ENCODE assay signal across 26 cellular contexts in the genomic region with DNA sequence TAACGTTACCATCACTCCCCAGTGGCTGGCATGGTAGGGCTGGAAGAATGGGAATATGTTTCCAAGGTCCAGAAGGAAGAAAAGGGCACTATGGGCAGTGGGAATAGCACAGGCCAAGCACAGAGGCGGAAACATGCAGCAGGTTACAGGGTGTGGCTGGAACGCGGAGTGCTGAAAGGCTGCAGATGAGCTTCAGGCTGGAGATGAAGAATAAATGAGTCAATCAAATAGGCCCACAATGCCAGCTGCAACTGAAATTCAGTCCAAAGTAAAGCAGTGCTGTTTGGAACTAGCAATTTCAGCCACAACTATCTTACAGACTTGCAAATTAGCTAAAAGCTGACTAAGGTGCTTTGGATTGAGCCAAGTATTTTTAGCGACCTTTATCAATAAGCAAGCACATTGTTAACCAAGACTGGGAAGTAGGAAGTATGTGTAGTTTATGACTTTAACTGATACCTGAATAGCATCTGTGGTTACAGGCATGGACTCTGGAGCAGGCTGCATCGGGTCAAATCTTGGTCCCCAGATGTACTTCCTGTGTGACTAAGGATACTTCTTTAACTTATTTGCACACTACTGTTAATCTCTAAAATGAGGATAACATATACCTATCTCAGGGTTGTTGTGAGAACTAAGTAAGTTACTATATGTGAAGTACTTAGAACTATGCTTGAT.
A peak's percentile ranks its signal among the peaks of the same experiment; 100 is the strongest.
DNase-seq lines count a peak whose midpoint lies in the region; ATAC-seq and TF ChIP-seq lines count a peak whose summit lies in the region.
"Had no signal": no experiment of that assay in that cellular context is flagged by ENCODE, and none has a peak within 500 bp of the region (broad histone marks: within the 10 kb centered on the region; RNA-seq: fewer than 3 reads in every experiment).

No MANE protein-coding gene starts in this region.

- TF ChIP-seq CTCF in HCT116 (IDR thresholded peaks at IDR 0.05 in 2 of 3, conservative IDR thresholded peaks at IDR 0.05 in 1 of 3; ENCODE audit: borderline replicate concordance in 1 of 3, insufficient read depth in 1 of 3, low read depth in 2 of 3, low read length in 2 of 3): no peak
- TF ChIP-seq CTCF in mammary epithelial cell (conservative IDR thresholded peaks at IDR 0.05 in 1 of 2, IDR thresholded peaks at IDR 0.05 in 1 of 2; ENCODE audit: extremely low read depth in 1 of 2, insufficient read depth in 1 of 2, low read depth in 1 of 2, low read length in 2 of 2): no peak
- TF ChIP-seq CTCF in mucosa of descending colon (IDR thresholded peaks at IDR 0.05): no peak
- TF ChIP-seq CTCF in tibial artery (IDR thresholded peaks at IDR 0.05): no peak
- TF ChIP-seq CTCF in CD8-positive, alpha-beta T cell (IDR thresholded peaks at IDR 0.05): no peak

- H2AFZ ChIP-seq in HCT116 (ENCODE audit: low read depth, low read length, poor library complexity, severe bottlenecking) (peak overlapping the region; percentile 26), mammary epithelial cell (ENCODE audit: low read depth, low read length) (peak overlapping the region; percentile 33)

- H3K4me3 ChIP-seq in HCT116 (replicated peaks in 1 of 2; ENCODE audit: low read depth in 1 of 2, low read length in 2 of 2): no peak overlapping the region
- H3K4me3 ChIP-seq in mammary epithelial cell (replicated peaks in 1 of 3; ENCODE audit: insufficient read depth in 1 of 3, low read depth in 2 of 3, low read length in 3 of 3): no peak overlapping the region
- no peak overlapping the region for H3K4me3 ChIP-seq in mucosa of descending colon
- no peak overlapping the region for H3K4me3 ChIP-seq in tibial artery
- H3K4me3 ChIP-seq in CD8-positive, alpha-beta T cell (ENCODE audit: low read depth, low read length): no peak overlapping the region
- H3K4me3 ChIP-seq: lower lobe of right lung, pancreas, right atrium auricular region had no signal

- CTCF ChIA-PET in HCT116 (lab: Charles Lee) (no interaction called here), mammary epithelial cell (lab: Charles Lee; ENCODE audit: low non-redundant PET) (interaction anchor here (0.5 kb wide), 1 partner anchor 565 kb away, joined by 3 read pairs; no protein-coding TSS in a partner anchor)
- CTCF ChIA-PET in CD8-positive, alpha-beta T cell (lab: Charles Lee): no interaction called here

- no peak overlapping the region for H3K4me3 Mint-ChIP-seq in CD8-positive, alpha-beta T cell
- H3K4me3 Mint-ChIP-seq: activated T-cell treated with anti-CD3 and anti-CD28 coated beads, Interleukin-2, amount 50 U/mL, for 24 hours; central memory CD8-positive, alpha-beta T cell; nephron; T-helper 1 cell treated with Interleukin-12 subunit alpha and Interleukin-12 subunit beta and Interleukin-4 antibody, amounts not matched to agents 30 μg/mL and 1 μg/mL, for 36 hours had no signal

- no peaks in the 10 kb centered on the region for H3K9me3 Mint-ChIP-seq in CD8-positive, alpha-beta T cell
- H3K9me3 Mint-ChIP-seq: activated T-cell treated with anti-CD3 and anti-CD28 coated beads, Interleukin-2, amount 50 U/mL, for 24 hours; central memory CD8-positive, alpha-beta T cell; nephron; T-helper 1 cell treated with Interleukin-12 subunit alpha and Interleukin-12 subunit beta and Interleukin-4 antibody, amounts not matched to agents 30 μg/mL and 1 μg/mL, for 36 hours had no signal

- H3K9ac ChIP-seq in HCT116 (ENCODE audit: low read length) (no peak overlapping the region), mammary epithelial cell (ENCODE audit: insufficient read depth, low read length) (no peak overlapping the region)
- H3K9ac ChIP-seq: SK-N-SH had no signal

- POLR2A ChIA-PET in HCT116 (lab: Charles Lee): no interaction called here
- POLR2A ChIA-PET in CD8-positive, alpha-beta T cell (lab: Charles Lee): no interaction called here

- dilution Hi-C loops in mammary epithelial cell (cut with HindIII; ENCODE audit: low sequenced_read_pairs): no loop called here

- WGBS in mammary epithelial cell (ENCODE audit: low coverage, missing lambda C conversion rate): 52% methylated on average over 6 of the region's 6 CpGs

- peaks cover under 1% of the 10 kb centered on the region for H3K27me3 Mint-ChIP-seq in CD8-positive, alpha-beta T cell (ENCODE audit: low read depth)
- H3K27me3 Mint-ChIP-seq: activated T-cell treated with anti-CD3 and anti-CD28 coated beads, Interleukin-2, amount 50 U/mL, for 24 hours; central memory CD8-positive, alpha-beta T cell had no signal

- no peak for ATAC-seq in HCT116
- peak; percentile 92 for ATAC-seq in mucosa of descending colon
- no peak for ATAC-seq in CD8-positive, alpha-beta T cell
- ATAC-seq: lower lobe of right lung had no signal

- no peak overlapping the region for H3K27ac Mint-ChIP-seq in CD8-positive, alpha-beta T cell
- H3K27ac Mint-ChIP-seq: activated T-cell treated with anti-CD3 and anti-CD28 coated beads, Interleukin-2, amount 50 U/mL, for 24 hours; nephron; T-helper 1 cell treated with Interleukin-12 subunit alpha and Interleukin-12 subunit beta and Interleukin-4 antibody, amounts not matched to agents 30 μg/mL and 1 μg/mL, for 36 hours had no signal

- RAD21 ChIA-PET in HCT116 (lab: Charles Lee; ENCODE audit: low non-redundant PET in 1 of 2, low total read pairs in 2 of 2, uncharacterized antibody in 2 of 2, unreplicated experiment in 2 of 2): no interaction called here

- H3K9me3 ChIP-seq in HCT116 (ENCODE audit: control insufficient read depth in 1 of 2, insufficient read depth in 1 of 2, low read depth in 1 of 2, low read length in 2 of 2): no peaks in the 10 kb centered on the region
- no peaks in the 10 kb centered on the region for H3K9me3 ChIP-seq in mammary epithelial cell (replicated peaks; ENCODE audit: insufficient read depth, low read length)
- no peaks in the 10 kb centered on the region for H3K9me3 ChIP-seq in mucosa of descending colon
- peaks cover 0 to 6% (median 0%) of the 10 kb centered on the region in 3 donors for H3K9me3 ChIP-seq in tibial artery
- no peaks in the 10 kb centered on the region for H3K9me3 ChIP-seq in CD8-positive, alpha-beta T cell (ENCODE audit: low read length)
- H3K9me3 ChIP-seq: lower lobe of right lung, pancreas, right atrium auricular region, SK-N-SH had no signal

- no peaks in the 10 kb centered on the region for H3K9me2 ChIP-seq in HCT116 (ENCODE audit: insufficient read depth)
- H3K9me2 ChIP-seq: SK-N-SH had no signal

- H3K79me2 ChIP-seq in HCT116 (ENCODE audit: insufficient read depth, low read length) (no peaks in the 10 kb centered on the region), mammary epithelial cell (ENCODE audit: insufficient read depth, low read length) (no peaks in the 10 kb centered on the region)

- no peak overlapping the region for H3K27ac ChIP-seq in HCT116 (ENCODE audit: low read depth, low read length)
- peak overlapping the region; percentile 70 for H3K27ac ChIP-seq in mammary epithelial cell (ENCODE audit: insufficient read depth, low read depth, low read length)
- no peak overlapping the region for H3K27ac ChIP-seq in tibial artery
- no peak overlapping the region for H3K27ac ChIP-seq in CD8-positive, alpha-beta T cell (ENCODE audit: low read depth, low read length)
- H3K27ac ChIP-seq: lower lobe of right lung, pancreas, right atrium auricular region had no signal

- H3K4me1 ChIP-seq in HCT116 (ENCODE audit: control insufficient read depth in 1 of 2, insufficient read depth in 2 of 2, low read length in 2 of 2) (peaks cover 3 to 26% of the 10 kb centered on the region in 2 experiments; a peak in 2 of 4 replicates), mammary epithelial cell (ENCODE audit: insufficient read depth, low read length) (peaks cover 50% of the 10 kb centered on the region), mucosa of descending colon (ENCODE audit: low read depth) (peaks cover 8% of the 10 kb centered on the region), tibial artery (no peaks in the 10 kb centered on the region)
- H3K4me1 ChIP-seq in CD8-positive, alpha-beta T cell (ENCODE audit: insufficient read depth, low read length): no peaks in the 10 kb centered on the region
- H3K4me1 ChIP-seq: lower lobe of right lung, pancreas, right atrium auricular region had no signal

- no peaks in the 10 kb centered on the region for H3K36me3 Mint-ChIP-seq in CD8-positive, alpha-beta T cell

- H3K4me1 Mint-ChIP-seq in CD8-positive, alpha-beta T cell (ENCODE audit: low read depth): no peaks in the 10 kb centered on the region
- H3K4me1 Mint-ChIP-seq: central memory CD8-positive, alpha-beta T cell had no signal

- H4K20me1 ChIP-seq in HCT116 (ENCODE audit: insufficient read depth) (no peaks in the 10 kb centered on the region), mammary epithelial cell (ENCODE audit: insufficient read depth, low read length) (no peaks in the 10 kb centered on the region)

- H3K4me2 ChIP-seq in HCT116 (ENCODE audit: low read length): peak overlapping the region; percentile 32
- H3K4me2 ChIP-seq in mammary epithelial cell (ENCODE audit: insufficient read depth, low read depth, low read length): peak overlapping the region; percentile 69
- H3K4me2 ChIP-seq: SK-N-SH had no signal

- no peaks in the 10 kb centered on the region for H3K27me3 ChIP-seq in HCT116 (ENCODE audit: insufficient read depth, low read length)
- no peaks in the 10 kb centered on the region for H3K27me3 ChIP-seq in mammary epithelial cell (ENCODE audit: insufficient read depth, low read length)
- no peaks in the 10 kb centered on the region for H3K27me3 ChIP-seq in tibial artery
- no peaks in the 10 kb centered on the region for H3K27me3 ChIP-seq in CD8-positive, alpha-beta T cell (ENCODE audit: insufficient read depth, low read length)
- H3K27me3 ChIP-seq: pancreas, right atrium auricular region had no signal

- H3K36me3 ChIP-seq in HCT116 (ENCODE audit: control insufficient read depth in 1 of 2, insufficient read depth in 2 of 2, low read length in 2 of 2) (no peaks in the 10 kb centered on the region), mammary epithelial cell (ENCODE audit: insufficient read depth, low read length) (no peaks in the 10 kb centered on the region), mucosa of descending colon (ENCODE audit: low read depth) (no peaks in the 10 kb centered on the region), tibial artery (no peaks in the 10 kb centered on the region)
- H3K36me3 ChIP-seq in CD8-positive, alpha-beta T cell (ENCODE audit: insufficient read depth, low read length): no peaks in the 10 kb centered on the region
- H3K36me3 ChIP-seq: lower lobe of right lung, pancreas, right atrium auricular region had no signal

- in situ Hi-C loops in mammary epithelial cell (cut with MboI; ENCODE audit: low sequenced_read_pairs in 2 of 2): no loop called here

- no peak for TF ChIP-seq RAD21 in HCT116 (IDR thresholded peaks at IDR 0.05; ENCODE audit: low read depth)

- intact Hi-C loops in HCT116 (cut with micrococcal nuclease): no loop called here
- intact Hi-C loops in mammary epithelial cell (cut with micrococcal nuclease): no loop called here
- intact Hi-C loops in mucosa of descending colon (cut with DNase I, micrococcal nuclease): no loop called here
- intact Hi-C loops in tibial artery (cut with DNase I; ENCODE audit: low total_unique reads): no loop called here
- intact Hi-C loops in CD8-positive, alpha-beta T cell (cut with DNase I, micrococcal nuclease): no loop called here

- no peak for TF ChIP-seq POLR2A in HCT116 (IDR thresholded peaks at IDR 0.05; ENCODE audit: borderline replicate concordance, extremely low read depth, insufficient read depth, insufficient read length)

- BruUV-seq in HCT116 (replicated peaks; lab: Mats Ljungman, UMichigan) (no TSS peak), mammary epithelial cell (replicated peaks; lab: Mats Ljungman, UMichigan) (no TSS peak)

- DNase-seq in HCT116 (ENCODE audit: low read depth, low spot score) (no peak), OCI-M2 (lab: John Stamatoyannopoulos, UW; ENCODE audit: unreplicated experiment) (peak; percentile 78), mammary epithelial cell (no peak), mucosa of descending colon (peak; percentile 43 to 71 (median 55)), NCI-H2171 (lab: John Stamatoyannopoulos, UW) (no peak), tibial artery (no peak)
- DNase-seq in activated CD4-positive, alpha-beta T cell treated with anti-CD3 and anti-CD28 coated beads, Interleukin-2, amount 50 U/mL, for 1 hour: no peak
- no peak for DNase-seq in CD8-positive, alpha-beta T cell
- DNase-seq: activated CD4-positive, alpha-beta T cell treated with anti-CD3 and anti-CD28 coated beads for 48 hours; activated gamma-delta T cell treated with Interleukin-2 at 50 U/mL for 16 hours; activated T-cell treated with anti-CD3 and anti-CD28 coated beads, Interleukin-2, amount 50 U/mL, for 24 hours; COR-L47; dermis blood vessel endothelial cell; DMS79; lower lobe of right lung; NCI-H1092; NCI-H187; NCI-H526; pancreas; RPMI8226; SK-N-SH; stimulated activated CD4-positive, alpha-beta T cell treated with anti-CD3 and anti-CD28 coated beads, Interleukin-2, amount 100 ng/mL, for 48 hours had no signal

Comparison
In these comparisons a context has a peak if more than half of its experiments do, and no peak if none do; other contexts are left out.
1. DNase-seq: peak in OCI-M2 (single experiment) and mucosa of descending colon (3 of 3); none in HCT116 (single experiment), mammary epithelial cell (single experiment), NCI-H2171 (single experiment), activated CD4-positive, alpha-beta T cell treated with anti-CD3 and anti-CD28 coated beads, Interleukin-2, amount 50 U/mL, for 1 hour (single experiment), tibial artery (0 of 2) and CD8-positive, alpha-beta T cell (0 of 7).